In genomic region chr17:81067331-81067730, GRCh38 we compare ENCODE assay signal across 24 cellular contexts. TPM values are rescaled to one million over a fixed set of nuclear protein-coding genes. Genes with fewer than 3 reads are reported as not detected.
DNase-seq lines count a peak whose midpoint lies in the region; ATAC-seq and TF ChIP-seq lines count a peak whose summit lies in the region.
"Had no signal": no experiment of that assay in that cellular context is flagged by ENCODE, and none has a peak within 500 bp of the region (broad histone marks: within the 10 kb centered on the region; RNA-seq: fewer than 3 reads in every experiment).

No MANE protein-coding gene starts in this region.

- no peaks in the 10 kb centered on the region for H3K9me3 ChIP-seq in neuronal stem cell (replicated peaks in 1 of 2; ENCODE audit: control insufficient read depth in 2 of 2, insufficient read depth in 1 of 2, low read depth in 1 of 2, low read length in 2 of 2)
- H3K9me3 ChIP-seq: HAP-1, thoracic aorta had no signal

- DNase-seq in D341Med (ENCODE audit: low spot score), result peak; percentile 95
- DNase-seq in NCI-H524 treated with DMSO at 0.1 percent for 48 hours (lab: John Stamatoyannopoulos, UW), result peak; percentile 29
- peak; percentile 82 for DNase-seq in astrocyte of the hippocampus (ENCODE audit: low read depth, low spot score)
- DNase-seq in neuronal stem cell (ENCODE audit: low spot score), result no peak
- DNase-seq in GM10248 (ENCODE audit: extremely low spot score), result no peak
- DNase-seq in NCI-H510A (lab: John Stamatoyannopoulos, UW), result no peak
- no peak for DNase-seq in NCI-H510A treated with DMSO at 0.1 percent for 48 hours (lab: John Stamatoyannopoulos, UW)
- DNase-seq: activated CD4-positive, alpha-beta memory T cell treated with anti-CD3 and anti-CD28 coated beads, Interleukin-2, amount 10 ng/mL, durations not matched to agents 7 days and 5 days; activated naive CD4-positive, alpha-beta T cell; activated T-cell treated with anti-CD3 and anti-CD28 coated beads, Interleukin-2, amount 50 U/mL, for 24 hours; CD4-positive, alpha-beta memory T cell; DMS153; foreskin melanocyte; GDM1; hippocampal formation; NCI-H1694 treated with DMSO at 0.1 percent for 48 hours; NCI-H446 treated with DMSO at 0.1 percent for 48 hours; nephron progenitor cell; small intestine had no signal

- H2BK15ac ChIP-seq in neuronal stem cell (ENCODE audit: low read length), result no peak overlapping the region

- H3K27ac ChIP-seq in neuronal stem cell (replicated peaks; ENCODE audit: low read length), result no peak overlapping the region
- H3K27ac ChIP-seq: cardiac muscle cell, thoracic aorta had no signal

- POLR2A ChIA-PET in GM10248 (lab: Yijun Ruan, JAX), result no interaction called here

- no peak overlapping the region for H3K14ac ChIP-seq in neuronal stem cell (ENCODE audit: low read length)

- H4K8ac ChIP-seq in neuronal stem cell (ENCODE audit: low read depth, low read length), result peak overlapping the region; percentile 87

- H3K79me1 ChIP-seq in neuronal stem cell (ENCODE audit: low read depth, low read length), result peaks cover 5% of the 10 kb centered on the region

- peaks cover 19 to 31% of the 10 kb centered on the region in 2 donors for H3K4me1 ChIP-seq in neuronal stem cell (ENCODE audit: control insufficient read depth in 2 of 2, insufficient read depth in 1 of 2, low read depth in 1 of 2, low read length in 2 of 2)
- H3K4me1 ChIP-seq: HAP-1 had no signal

- no CpG with 5 or more reads among the region's 16 CpGs for WGBS in neuronal stem cell (ENCODE audit: extremely low coverage in 2 of 2, insufficient read length in 2 of 2, insufficient replicate concordance in 1 of 2), 2 donors

- H3K9ac ChIP-seq in neuronal stem cell (ENCODE audit: low read depth, low read length, poor library complexity), result peak overlapping the region; percentile 74

- peak overlapping the region; percentile 57 for H3K4ac ChIP-seq in neuronal stem cell (ENCODE audit: low read length)

- H3K27me3 ChIP-seq in neuronal stem cell (ENCODE audit: control insufficient read depth in 3 of 3, insufficient read depth in 3 of 3, low read depth in 1 of 3, low read length in 3 of 3), result no peaks in the 10 kb centered on the region
- H3K27me3 ChIP-seq: cardiac muscle cell had no signal

- H3K23ac ChIP-seq in neuronal stem cell (ENCODE audit: low read depth, low read length, poor library complexity), result peak overlapping the region; percentile 86

- peak overlapping the region; percentile 87 for H3K18ac ChIP-seq in neuronal stem cell (ENCODE audit: low read length)

- no peak for ATAC-seq in GM21529 (IDR thresholded peaks at IDR 0.05; ENCODE audit: unreplicated experiment)
- ATAC-seq: stimulated activated memory B cell treated with anti-CD40 and anti-IgM and Interleukin-4, amounts not matched to agents 10 μg/mL and 1 μg/mL and 100 μg/mL, for 72 hours had no signal

- no peak for TF ChIP-seq CTCF in GM10248 (IDR thresholded peaks at IDR 0.05; ENCODE audit: control extremely low read depth, extremely low read depth, low read depth, missing control alignments)

- H3K36me3 ChIP-seq in neuronal stem cell (replicated peaks in 1 of 2; ENCODE audit: control insufficient read depth in 2 of 2, insufficient read depth in 2 of 2, low read length in 2 of 2), result peaks cover 3 to 45% of the 10 kb centered on the region in 2 donors
- H3K36me3 ChIP-seq: cardiac muscle cell, thoracic aorta had no signal

- H4K91ac ChIP-seq in neuronal stem cell (ENCODE audit: low read depth, low read length, poor library complexity), result no peak overlapping the region

- H2AK5ac ChIP-seq in neuronal stem cell (ENCODE audit: low read depth, low read length), result peak overlapping the region; percentile 85

- no peak overlapping the region for H3K4me3 ChIP-seq in neuronal stem cell (ENCODE audit: low read length in 2 of 2)
- H3K4me3 ChIP-seq: cardiac muscle cell, HAP-1, thoracic aorta had no signal

- no peak overlapping the region for H2AFZ ChIP-seq in neuronal stem cell (ENCODE audit: low read length)

- H3K4me2 ChIP-seq in neuronal stem cell (ENCODE audit: insufficient read depth, low read length, poor library complexity, severe bottlenecking), result no peak overlapping the region

- no peak overlapping the region for H2BK12ac ChIP-seq in neuronal stem cell (ENCODE audit: low read length)

- H2BK120ac ChIP-seq in neuronal stem cell (ENCODE audit: low read depth, low read length), result no peak overlapping the region

- CTCF ChIA-PET in GM10248 (lab: Yijun Ruan, JAX), result no interaction called here

- H2BK5ac ChIP-seq in neuronal stem cell (ENCODE audit: low read length), result peak overlapping the region; percentile 54

RNA-seq across cellular contexts. Expression of gene BAIAP2, which starts 32.4 kb away (rescaled TPM):
- 30.9 TPM for polyA plus RNA-seq in neuronal stem cell (2013, experiment 1 of 2)
- 31.6 TPM for polyA plus RNA-seq in neuronal stem cell (2013, experiment 2 of 2)

Comparison
In these comparisons a context has a peak if more than half of its experiments do, and no peak if none do; other contexts are left out.
1. DNase-seq: peak in D341Med (single experiment), NCI-H524 treated with DMSO at 0.1 percent for 48 hours (single experiment) and astrocyte of the hippocampus (single experiment); none in neuronal stem cell (single experiment), GM10248 (single experiment), NCI-H510A (single experiment) and NCI-H510A treated with DMSO at 0.1 percent for 48 hours (single experiment).